ENCODE assay signal across 20 cellular contexts in the genomic region with DNA sequence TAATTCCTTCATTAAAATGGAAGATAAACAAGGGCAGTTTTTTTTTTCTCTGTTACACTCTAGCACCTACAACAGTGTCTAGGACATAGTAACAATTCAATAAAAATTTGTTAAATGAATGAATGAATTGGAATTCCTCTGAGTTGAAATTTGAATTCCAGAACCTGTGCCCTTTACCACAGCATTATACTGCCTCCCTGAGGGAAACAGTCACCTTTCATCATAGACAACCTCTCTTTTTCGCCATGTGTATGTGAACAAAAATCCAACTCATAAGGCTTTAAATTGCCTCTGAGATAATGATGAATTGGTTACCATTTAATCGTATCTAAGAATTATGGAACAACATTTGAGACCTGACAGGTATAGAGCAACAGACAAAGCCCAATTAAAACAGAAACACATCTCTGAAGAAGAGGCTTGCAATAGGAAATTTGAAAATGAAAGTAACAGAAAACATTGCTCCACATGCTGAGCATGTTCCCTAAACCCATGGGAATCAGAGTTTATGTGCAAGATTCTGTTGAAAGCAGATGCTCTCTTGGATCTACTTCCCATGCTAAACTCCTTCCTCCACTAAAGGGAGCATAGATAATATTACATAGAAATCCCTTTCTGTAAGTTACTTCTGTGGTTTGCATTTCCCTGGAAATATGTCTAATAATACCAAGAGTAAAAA.
DNase-seq lines count a peak whose midpoint lies in the region; ATAC-seq and TF ChIP-seq lines count a peak whose summit lies in the region.
"Had no signal": no experiment of that assay in that cellular context is flagged by ENCODE, and none has a peak within 500 bp of the region (broad histone marks: within the 10 kb centered on the region; RNA-seq: fewer than 3 reads in every experiment).

No MANE protein-coding gene starts in this region.

- intact Hi-C loops in CD4-positive, alpha-beta T cell (cut with DNase I, micrococcal nuclease) = no loop called here

- peaks cover 21% of the 10 kb centered on the region for H3K27me3 Mint-ChIP-seq in brain
- no peaks in the 10 kb centered on the region for H3K27me3 Mint-ChIP-seq in glutamatergic neuron (ENCODE audit: unreplicated experiment)
- H3K27me3 Mint-ChIP-seq in CD4-positive, alpha-beta T cell = no peaks in the 10 kb centered on the region
- H3K27me3 Mint-ChIP-seq: natural killer cell treated with Interleukin-12 subunit alpha and Interleukin-12 subunit beta and Interleukin-15 and Interleukin-18, amount 100 ng/mL, for 72 hours had no signal

- H3K36me3 Mint-ChIP-seq in brain (no peaks in the 10 kb centered on the region), glutamatergic neuron (ENCODE audit: unreplicated experiment) (peaks cover 4% of the 10 kb centered on the region)
- H3K36me3 Mint-ChIP-seq in CD4-positive, alpha-beta T cell (ENCODE audit: low read depth) = no peaks in the 10 kb centered on the region
- H3K36me3 Mint-ChIP-seq: natural killer cell treated with Interleukin-12 subunit alpha and Interleukin-12 subunit beta and Interleukin-15 and Interleukin-18, amount 100 ng/mL, for 72 hours had no signal

- H3K4me1 ChIP-seq in neuronal stem cell (ENCODE audit: control insufficient read depth in 2 of 2, insufficient read depth in 1 of 2, low read depth in 1 of 2, low read length in 2 of 2) = no peaks in the 10 kb centered on the region
- H3K4me1 ChIP-seq: tibial artery had no signal

- no peak overlapping the region for H2AFZ ChIP-seq in neuronal stem cell (ENCODE audit: low read length)

- peak; percentile 11 for DNase-seq in AG08396 (ENCODE audit: low spot score)
- DNase-seq in kidney glomerular epithelial cell (lab: John Stamatoyannopoulos, UW) = peak; percentile 19
- no peak for DNase-seq in neuronal stem cell (ENCODE audit: low spot score)
- no peak for DNase-seq in glutamatergic neuron
- no peak for DNase-seq in GOT3 (lab: John Stamatoyannopoulos, UW)
- DNase-seq in CD4-positive, alpha-beta T cell = no peak
- DNase-seq: activated CD8-positive, alpha-beta T cell treated with anti-CD3 and anti-CD28 coated beads, Interleukin-2, amount 10 ng/mL, durations not matched to agents 7 days and 5 days; amygdala; DND-41; NCI-H1105 treated with DMSO at 0.1 percent for 48 hours; PC-3; right cardiac atrium; stimulated activated CD4-positive, alpha-beta T cell treated with anti-CD3 and anti-CD28 coated beads, Interleukin-2, amount 100 ng/mL, for 24 hours; tibial artery had no signal

- ATAC-seq in CD4-positive, alpha-beta T cell (ENCODE audit: poor library complexity) = no peak
- ATAC-seq: activated CD8-positive, alpha-beta T cell treated with anti-CD3 and anti-CD28 coated beads, Interleukin-2, amount 10 ng/mL, durations not matched to agents 7 days and 5 days; natural killer cell treated with Interleukin-12 subunit alpha and Interleukin-12 subunit beta and Interleukin-15 and Interleukin-18, amount 100 ng/mL, for 72 hours; PC-3; right cardiac atrium had no signal

- H3K4me3 Mint-ChIP-seq in brain = peak overlapping the region in 3 of 5 experiments; percentile 4 to 18 (median 5)
- H3K4me3 Mint-ChIP-seq in glutamatergic neuron (ENCODE audit: unreplicated experiment) = no peak overlapping the region
- H3K4me3 Mint-ChIP-seq in CD4-positive, alpha-beta T cell = no peak overlapping the region
- H3K4me3 Mint-ChIP-seq: activated CD8-positive, alpha-beta T cell treated with anti-CD3 and anti-CD28 coated beads, Interleukin-2, amount 10 ng/mL, durations not matched to agents 7 days and 5 days; natural killer cell treated with Interleukin-12 subunit alpha and Interleukin-12 subunit beta and Interleukin-15 and Interleukin-18, amount 100 ng/mL, for 72 hours had no signal

- no peak overlapping the region for H2BK15ac ChIP-seq in neuronal stem cell (ENCODE audit: low read length)

- no peak overlapping the region for H2BK120ac ChIP-seq in neuronal stem cell (ENCODE audit: low read depth, low read length)

- H4K8ac ChIP-seq in neuronal stem cell (ENCODE audit: low read depth, low read length) = no peak overlapping the region

- H4K91ac ChIP-seq in neuronal stem cell (ENCODE audit: low read depth, low read length, poor library complexity) = no peak overlapping the region

- no peak overlapping the region for H3K18ac ChIP-seq in neuronal stem cell (ENCODE audit: low read length)

- no peaks in the 10 kb centered on the region for H3K36me3 ChIP-seq in neuronal stem cell (replicated peaks in 1 of 2; ENCODE audit: control insufficient read depth in 2 of 2, insufficient read depth in 2 of 2, low read length in 2 of 2)
- H3K36me3 ChIP-seq: BLaER1, tibial artery had no signal

- peaks cover 15% of the 10 kb centered on the region for H3K4me1 Mint-ChIP-seq in brain
- peaks cover 12% of the 10 kb centered on the region for H3K4me1 Mint-ChIP-seq in glutamatergic neuron (ENCODE audit: low read depth, unreplicated experiment)
- H3K4me1 Mint-ChIP-seq in CD4-positive, alpha-beta T cell (ENCODE audit: low read depth) = no peaks in the 10 kb centered on the region

- no peak overlapping the region for H2BK12ac ChIP-seq in neuronal stem cell (ENCODE audit: low read length)

- CTCF ChIA-PET in CD4-positive, alpha-beta T cell (lab: Charles Lee) = no interaction called here

- no peak overlapping the region for H3K23ac ChIP-seq in neuronal stem cell (ENCODE audit: low read depth, low read length, poor library complexity)

- H3K14ac ChIP-seq in neuronal stem cell (ENCODE audit: low read length) = no peak overlapping the region

- no peaks in the 10 kb centered on the region for H3K27me3 ChIP-seq in neuronal stem cell (ENCODE audit: control insufficient read depth in 3 of 3, insufficient read depth in 3 of 3, low read depth in 1 of 3, low read length in 3 of 3)
- no peaks in the 10 kb centered on the region for H3K27me3 ChIP-seq in CD4-positive, alpha-beta T cell (ENCODE audit: control insufficient read depth, insufficient read depth, low read length)
- H3K27me3 ChIP-seq: BLaER1, tibial artery had no signal

- H3K9me3 Mint-ChIP-seq in brain = peaks cover 0 to 6% (median 0%) of the 10 kb centered on the region in 5 experiments
- H3K9me3 Mint-ChIP-seq in glutamatergic neuron (ENCODE audit: unreplicated experiment) = no peaks in the 10 kb centered on the region
- peaks cover 10% of the 10 kb centered on the region for H3K9me3 Mint-ChIP-seq in CD4-positive, alpha-beta T cell

- no peak overlapping the region for H2AK5ac ChIP-seq in neuronal stem cell (ENCODE audit: low read depth, low read length)

- H3K4me3 ChIP-seq in neuronal stem cell (ENCODE audit: low read length in 2 of 2) = no peak overlapping the region
- H3K4me3 ChIP-seq: BLaER1, coronary artery, tibial artery had no signal

- POLR2A ChIA-PET in CD4-positive, alpha-beta T cell (lab: Charles Lee) = no interaction called here

- no peak overlapping the region for H3K9ac ChIP-seq in neuronal stem cell (ENCODE audit: low read depth, low read length, poor library complexity)
- H3K9ac ChIP-seq: BLaER1 had no signal

- H3K27ac Mint-ChIP-seq in brain (peak overlapping the region in 2 of 5 experiments; percentile 54 to 66), glutamatergic neuron (ENCODE audit: unreplicated experiment) (no peak overlapping the region)
- no peak overlapping the region for H3K27ac Mint-ChIP-seq in CD4-positive, alpha-beta T cell
- H3K27ac Mint-ChIP-seq: activated CD8-positive, alpha-beta T cell treated with anti-CD3 and anti-CD28 coated beads, Interleukin-2, amount 10 ng/mL, durations not matched to agents 7 days and 5 days; activated T-helper 2 cell treated with anti-CD3 and anti-CD28 coated beads, Interferon-gamma antibody, Interleukin-2, Interleukin-4, amounts not matched to agents 10 μg/mL and 5 μg/mL and 100 μg/mL, durations not matched to agents 14 hours and 24 hours and 36 hours; natural killer cell treated with Interleukin-12 subunit alpha and Interleukin-12 subunit beta and Interleukin-15 and Interleukin-18, amount 100 ng/mL, for 72 hours had no signal

- TF ChIP-seq CTCF in LNCAP (IDR thresholded peaks at IDR 0.05) (peak; percentile 10; the same call in 1 of the 2 replicates), brain (conservative IDR thresholded peaks at IDR 0.05) (no peak), glutamatergic neuron (IDR thresholded peaks at IDR 0.05; ENCODE audit: partially characterized antibody, unreplicated experiment) (no peak)
- no peak for TF ChIP-seq CTCF in CD4-positive, alpha-beta T cell (IDR thresholded peaks at IDR 0.05)

- no peak overlapping the region for H2BK5ac ChIP-seq in neuronal stem cell (ENCODE audit: low read length)

- WGBS in neuronal stem cell (ENCODE audit: extremely low coverage in 2 of 2, insufficient read length in 2 of 2, insufficient replicate concordance in 1 of 2), 2 donors = no CpG with 5 or more reads among the region's 2 CpGs

- no peak overlapping the region for H3K4me2 ChIP-seq in neuronal stem cell (ENCODE audit: insufficient read depth, low read length, poor library complexity, severe bottlenecking)
- H3K4me2 ChIP-seq: BLaER1 had no signal

- no peaks in the 10 kb centered on the region for H3K79me1 ChIP-seq in neuronal stem cell (ENCODE audit: low read depth, low read length)

- no peaks in the 10 kb centered on the region for H3K9me3 ChIP-seq in neuronal stem cell (replicated peaks in 1 of 2; ENCODE audit: control insufficient read depth in 2 of 2, insufficient read depth in 1 of 2, low read depth in 1 of 2, low read length in 2 of 2)
- H3K9me3 ChIP-seq in CD4-positive, alpha-beta T cell (ENCODE audit: control insufficient read depth, low read length) = no peaks in the 10 kb centered on the region
- H3K9me3 ChIP-seq: BLaER1, tibial artery had no signal

- no peak overlapping the region for H3K4ac ChIP-seq in neuronal stem cell (ENCODE audit: low read length)

- no peak overlapping the region for H3K27ac ChIP-seq in neuronal stem cell (replicated peaks; ENCODE audit: low read length)
- H3K27ac ChIP-seq in CD4-positive, alpha-beta T cell (ENCODE audit: low read depth, low read length) = no peak overlapping the region
- H3K27ac ChIP-seq: BLaER1, coronary artery, tibial artery had no signal

Comparison
In these comparisons a context has a peak if more than half of its experiments do, and no peak if none do; other contexts are left out.
1. DNase-seq: peak in AG08396 (single experiment) and kidney glomerular epithelial cell (single experiment); none in neuronal stem cell (single experiment), glutamatergic neuron (single experiment), GOT3 (single experiment) and CD4-positive, alpha-beta T cell (0 of 10).
2. H3K4me3 Mint-ChIP-seq: peak in brain (3 of 5); none in glutamatergic neuron (single experiment) and CD4-positive, alpha-beta T cell (single experiment).